ENCODE assay signal across 8 cellular contexts in genomic region chr17:17495448-17496188, GRCh38. TPM values are rescaled to one million over a fixed set of nuclear protein-coding genes. Genes with fewer than 3 reads are reported as not detected.
DNase-seq lines count a peak whose midpoint lies in the region; ATAC-seq and TF ChIP-seq lines count a peak whose summit lies in the region.

No MANE protein-coding gene starts in this region.

- BruUV-seq in PC-9 (replicated peaks; lab: Mats Ljungman, UMichigan) (TSS peak; percentile 73), Calu3 (replicated peaks; lab: Mats Ljungman, UMichigan) (no TSS peak)

- DNase-seq in PC-9 (no peak), right lobe of liver (peak in 2 of 3 donors; percentile 46 to 50), Calu3 (no peak)

- no peak overlapping the region for H3K4me2 ChIP-seq in PC-9

- H3K4me1 Mint-ChIP-seq in stimulated activated naive CD8-positive, alpha-beta T cell treated with anti-CD3 and anti-CD28 coated beads, Interleukin-15, Interleukin-2, amounts not matched to agents 100 ng/mL and 50 ng/mL, for 24 hours (ENCODE audit: low read depth) = peaks cover 17% of the 10 kb centered on the region
- no peaks in the 10 kb centered on the region for H3K4me1 Mint-ChIP-seq in Calu3 (ENCODE audit: low read depth, unreplicated experiment)

- no peaks in the 10 kb centered on the region for H3K9me3 Mint-ChIP-seq in stimulated activated naive CD8-positive, alpha-beta T cell treated with anti-CD3 and anti-CD28 coated beads, Interleukin-15, Interleukin-2, amounts not matched to agents 100 ng/mL and 50 ng/mL, for 24 hours
- H3K9me3 Mint-ChIP-seq in Calu3 (ENCODE audit: low read depth, unreplicated experiment) = no peaks in the 10 kb centered on the region

- no peak overlapping the region for H3K4me3 ChIP-seq in PC-9
- H3K4me3 ChIP-seq in right lobe of liver = peak overlapping the region; percentile 55 to 71 (median 64)

- H3K79me2 ChIP-seq in PC-9 (ENCODE audit: low read depth) = no peaks in the 10 kb centered on the region

- 0% methylated on average over 2 of the region's 77 CpGs for WGBS in right lobe of liver (ENCODE audit: insufficient coverage, low coverage, low lambda C conversion rate, missing lambda C conversion rate)

- H3K27ac Mint-ChIP-seq in stimulated activated naive CD8-positive, alpha-beta T cell treated with anti-CD3 and anti-CD28 coated beads, Interleukin-15, Interleukin-2, amounts not matched to agents 100 ng/mL and 50 ng/mL, for 24 hours = no peak overlapping the region
- no peak overlapping the region for H3K27ac Mint-ChIP-seq in Calu3 (ENCODE audit: unreplicated experiment)

- H3K4me3 Mint-ChIP-seq in stimulated activated naive CD8-positive, alpha-beta T cell treated with anti-CD3 and anti-CD28 coated beads, Interleukin-15, Interleukin-2, amounts not matched to agents 100 ng/mL and 50 ng/mL, for 24 hours = peak overlapping the region; percentile 74
- no peak overlapping the region for H3K4me3 Mint-ChIP-seq in Calu3 (ENCODE audit: low read depth, unreplicated experiment)

- H3K9me3 ChIP-seq in PC-9 (ENCODE audit: insufficient read depth, low read depth) = no peaks in the 10 kb centered on the region
- no peaks in the 10 kb centered on the region for H3K9me3 ChIP-seq in right lobe of liver

- no peak for TF ChIP-seq CTCF in PC-9 (conservative IDR thresholded peaks at IDR 0.05)
- no peak for TF ChIP-seq CTCF in right lobe of liver (IDR thresholded peaks at IDR 0.05)
- TF ChIP-seq CTCF in Calu3 (IDR thresholded peaks at IDR 0.05; ENCODE audit: unreplicated experiment) = no peak

- H3K27me3 ChIP-seq in PC-9 (ENCODE audit: insufficient read depth, low read depth) (no peaks in the 10 kb centered on the region), right lobe of liver (no peaks in the 10 kb centered on the region)

- H3K4me1 ChIP-seq in PC-9 (replicated peaks; ENCODE audit: insufficient read depth) (no peaks in the 10 kb centered on the region; the same call in 1 of the 2 replicates), right lobe of liver (peaks cover 0 to 20% (median 0%) of the 10 kb centered on the region in 4 donors)

- H3K27ac ChIP-seq in PC-9 = no peak overlapping the region
- H3K27ac ChIP-seq in cingulate gyrus (ENCODE audit: low read depth, low read length) = peak overlapping the region; percentile 81
- H3K27ac ChIP-seq in right lobe of liver = peak overlapping the region; percentile 82 to 91 (median 84)

- no peak overlapping the region for H2AFZ ChIP-seq in PC-9

- peaks cover 28% of the 10 kb centered on the region for H4K20me1 ChIP-seq in PC-9 (ENCODE audit: insufficient read depth)

- peaks cover 17% of the 10 kb centered on the region for H3K27me3 Mint-ChIP-seq in stimulated activated naive CD8-positive, alpha-beta T cell treated with anti-CD3 and anti-CD28 coated beads, Interleukin-15, Interleukin-2, amounts not matched to agents 100 ng/mL and 50 ng/mL, for 24 hours
- H3K27me3 Mint-ChIP-seq in Calu3 (ENCODE audit: unreplicated experiment) = no peaks in the 10 kb centered on the region

- H3K36me3 Mint-ChIP-seq in stimulated activated naive CD8-positive, alpha-beta T cell treated with anti-CD3 and anti-CD28 coated beads, Interleukin-15, Interleukin-2, amounts not matched to agents 100 ng/mL and 50 ng/mL, for 24 hours (ENCODE audit: low read depth) = peaks cover 14% of the 10 kb centered on the region
- peaks cover 9% of the 10 kb centered on the region for H3K36me3 Mint-ChIP-seq in Calu3 (ENCODE audit: insufficient read depth, unreplicated experiment)

- H3K36me3 ChIP-seq in PC-9 (ENCODE audit: low read depth) (no peaks in the 10 kb centered on the region), right lobe of liver (peaks cover 0 to 5% (median 2%) of the 10 kb centered on the region in 4 donors)

- CTCF ChIA-PET in PC-9 (lab: Charles Lee) (interaction anchor here (0.6 to 2.8 kb wide), 8 partner anchors 16 to 424 kb away, joined by 3 to 13 read pairs (median 3); no protein-coding TSS in a partner anchor), Calu3 (lab: Charles Lee) (interaction anchor here (0.6 to 1.6 kb wide), 6 partner anchors 43 to 145 kb away, joined by 5 to 17 read pairs (median 8); no protein-coding TSS in a partner anchor)

- no peak for TF ChIP-seq POLR2A in right lobe of liver (IDR thresholded peaks at IDR 0.05)

- H3F3A ChIP-seq in PC-9 (ENCODE audit: insufficient read depth, low read depth) = peaks cover 19% of the 10 kb centered on the region; the same call in 1 of the 2 replicates

- POLR2A ChIA-PET in PC-9 (lab: Charles Lee; ENCODE audit: unreplicated experiment) = interaction anchor here (0.7 kb wide), 2 partner anchors 9 to 285 kb away, joined by 10 to 24 read pairs; no protein-coding TSS in a partner anchor

- no peaks in the 10 kb centered on the region for H3K9me2 ChIP-seq in PC-9 (ENCODE audit: insufficient read depth)

- intact Hi-C loops in PC-9 (cut with micrococcal nuclease; ENCODE audit: unreplicated experiment) (loop anchor here (1.0 to 10.0 kb wide), 4 partner anchors 73 to 419 kb away; no protein-coding TSS in a partner anchor), right lobe of liver (cut with DNase I) (loop anchor here in 1 of 2 donors (5.0 kb wide), 1 partner anchor 72 kb away; no protein-coding TSS in a partner anchor), Calu3 (cut with micrococcal nuclease; ENCODE audit: unreplicated experiment) (loop anchor here (1.0 to 5.0 kb wide), 3 partner anchors 75 to 147 kb away; no protein-coding TSS in a partner anchor)

- ATAC-seq in GM18498 (IDR thresholded peaks at IDR 0.05; ENCODE audit: unreplicated experiment) = peak; percentile 13
- ATAC-seq in right lobe of liver = peak in 2 of 4 donors; percentile 3 to 13
- no peak for ATAC-seq in HG03521 (IDR thresholded peaks at IDR 0.05; ENCODE audit: unreplicated experiment)
- no peak for ATAC-seq in GM21360 (IDR thresholded peaks at IDR 0.05; ENCODE audit: unreplicated experiment)

RNA-seq across cellular contexts. Expression of gene RASD1, which starts 0.6 kb away (rescaled TPM):
- 1.0 and 1.2 TPM in 2 replicates for total RNA-seq in PC-9 (2021)
- total RNA-seq in right lobe of liver = 100 to 1,000 TPM in 3 of 6 experiments, 10 to 100 TPM in 2, 1 to 10 TPM in 1; 1.0 to 230 (median 101) TPM
- not detected in 2 replicates for total RNA-seq in Calu3 (2022)

RNA-seq across cellular contexts. Expression of gene MED9, which starts 18.8 kb away (rescaled TPM):
- total RNA-seq in PC-9 (2021) (14.6 and 15.8 TPM in 2 replicates), right lobe of liver (10 to 100 TPM in 3 of 6 experiments, 1 to 10 TPM in 3; 5.7 to 24.4 (median 12.4) TPM), Calu3 (2022) (12.3 and 12.7 TPM in 2 replicates)

Comparison
In these comparisons a context has a peak if more than half of its experiments do, and no peak if none do; other contexts are left out.
1. DNase-seq: peak in right lobe of liver (2 of 3); none in PC-9 (0 of 2) and Calu3 (single experiment).